Comparison of ENCODE assay signal across 8 cellular contexts in genomic region chr1:223748773-223749733, GRCh38. TPM values are rescaled to one million over a fixed set of nuclear protein-coding genes. Genes with fewer than 3 reads are reported as not detected.
DNase-seq lines count a peak whose midpoint lies in the region; ATAC-seq and TF ChIP-seq lines count a peak whose summit lies in the region.

No MANE protein-coding gene starts in this region.

- H3K27ac Mint-ChIP-seq in Calu3 (ENCODE audit: unreplicated experiment) (peak overlapping the region; percentile 48), endodermal cell (no peak overlapping the region)
- H3K27ac Mint-ChIP-seq in activated CD8-positive, alpha-beta memory T cell treated with anti-CD3 and anti-CD28 coated beads, Interleukin-2, amount 10 ng/mL, durations not matched to agents 7 days and 5 days, result peak overlapping the region; percentile 78

- no TSS peak for BruUV-seq in Calu3 (replicated peaks; lab: Mats Ljungman, UMichigan)

- H3K36me3 Mint-ChIP-seq in Calu3 (ENCODE audit: insufficient read depth, unreplicated experiment), result peaks cover 84% of the 10 kb centered on the region
- peaks cover 65% of the 10 kb centered on the region for H3K36me3 Mint-ChIP-seq in activated CD8-positive, alpha-beta memory T cell treated with anti-CD3 and anti-CD28 coated beads, Interleukin-2, amount 10 ng/mL, durations not matched to agents 7 days and 5 days
- H3K36me3 Mint-ChIP-seq in endodermal cell (ENCODE audit: low read depth), result peaks cover 45% of the 10 kb centered on the region

- peak; percentile 90 for TF ChIP-seq CTCF in Calu3 (IDR thresholded peaks at IDR 0.05; ENCODE audit: unreplicated experiment)
- TF ChIP-seq CTCF in NB4 (IDR thresholded peaks at IDR 0.05; ENCODE audit: low read depth, low read length), result peak; percentile 88
- TF ChIP-seq CTCF in endodermal cell (conservative IDR thresholded peaks at IDR 0.05), result peak; percentile 99

- CTCF ChIA-PET in Calu3 (lab: Charles Lee), result interaction anchor here (0.7 to 1.2 kb wide), 5 partner anchors 28 to 48 kb away, joined by 3 to 6 read pairs (median 4); no protein-coding TSS in a partner anchor
- CTCF ChIA-PET in activated CD8-positive, alpha-beta memory T cell treated with anti-CD3 and anti-CD28 coated beads, Interleukin-2, amount 10 ng/mL, durations not matched to agents 7 days and 5 days (lab: Charles Lee), result interaction anchor here (0.7 to 7.9 kb wide), 25 partner anchors 8 to 244 kb away, joined by 3 to 76 read pairs (median 8); partner anchors contain the start of gene CAPN2

- peaks cover 7% of the 10 kb centered on the region for H3K27me3 ChIP-seq in endodermal cell (ENCODE audit: control insufficient read depth, insufficient read depth, low read length, poor library complexity, severe bottlenecking)

- peaks cover 5% of the 10 kb centered on the region for H3K4me1 ChIP-seq in endodermal cell (ENCODE audit: control insufficient read depth, insufficient read depth, low read length)

- H3K4me3 Mint-ChIP-seq in Calu3 (ENCODE audit: low read depth, unreplicated experiment), result no peak overlapping the region
- peak overlapping the region; percentile 57 for H3K4me3 Mint-ChIP-seq in activated CD8-positive, alpha-beta memory T cell treated with anti-CD3 and anti-CD28 coated beads, Interleukin-2, amount 10 ng/mL, durations not matched to agents 7 days and 5 days
- peak overlapping the region; percentile 67 for H3K4me3 Mint-ChIP-seq in endodermal cell

- peak overlapping the region; percentile 36 for H3K4me3 ChIP-seq in NB4 (ENCODE audit: low read depth, low read length)
- H3K4me3 ChIP-seq in endodermal cell (ENCODE audit: low read length), result peak overlapping the region; percentile 69

- H3K9me3 ChIP-seq in endodermal cell (ENCODE audit: control insufficient read depth, low read length), result no peaks in the 10 kb centered on the region

- 22 to 43% methylated on average over 27 to 61 of the region's 61 CpGs for WGBS in endodermal cell (ENCODE audit: insufficient coverage in 1 of 2, insufficient read length in 1 of 2), 2 experiments

- H3K27ac ChIP-seq in endodermal cell (ENCODE audit: low read depth, low read length), result no peak overlapping the region

- peaks cover 64% of the 10 kb centered on the region for H3K36me3 ChIP-seq in endodermal cell (ENCODE audit: control insufficient read depth, insufficient read depth, low read length)

- H3K27me3 Mint-ChIP-seq in Calu3 (ENCODE audit: unreplicated experiment) (no peaks in the 10 kb centered on the region), endodermal cell (ENCODE audit: insufficient read depth) (peaks cover 27% of the 10 kb centered on the region)
- no peaks in the 10 kb centered on the region for H3K27me3 Mint-ChIP-seq in activated CD8-positive, alpha-beta memory T cell treated with anti-CD3 and anti-CD28 coated beads, Interleukin-2, amount 10 ng/mL, durations not matched to agents 7 days and 5 days

- peak; percentile 71 for ATAC-seq in GM21717 (IDR thresholded peaks at IDR 0.05; ENCODE audit: unreplicated experiment)
- ATAC-seq in activated CD8-positive, alpha-beta memory T cell treated with anti-CD3 and anti-CD28 coated beads, Interleukin-2, amount 10 ng/mL, durations not matched to agents 7 days and 5 days, result peak; percentile 75
- ATAC-seq in GM18520 (IDR thresholded peaks at IDR 0.05; ENCODE audit: unreplicated experiment), result no peak

- intact Hi-C loops in Calu3 (cut with micrococcal nuclease; ENCODE audit: unreplicated experiment), result loop anchor here (2.0 kb wide), 1 partner anchor 50 kb away; no protein-coding TSS in a partner anchor

- no peak for TF ChIP-seq POLR2A in NB4 (IDR thresholded peaks at IDR 0.05; ENCODE audit: extremely low read depth, insufficient read length)

- H3K4me1 Mint-ChIP-seq in Calu3 (ENCODE audit: low read depth, unreplicated experiment) (no peaks in the 10 kb centered on the region), endodermal cell (peaks cover 10% of the 10 kb centered on the region)
- H3K4me1 Mint-ChIP-seq in activated CD8-positive, alpha-beta memory T cell treated with anti-CD3 and anti-CD28 coated beads, Interleukin-2, amount 10 ng/mL, durations not matched to agents 7 days and 5 days, result peaks cover 30% of the 10 kb centered on the region

- H3K9me3 Mint-ChIP-seq in Calu3 (ENCODE audit: low read depth, unreplicated experiment) (no peaks in the 10 kb centered on the region), endodermal cell (no peaks in the 10 kb centered on the region)
- H3K9me3 Mint-ChIP-seq in activated CD8-positive, alpha-beta memory T cell treated with anti-CD3 and anti-CD28 coated beads, Interleukin-2, amount 10 ng/mL, durations not matched to agents 7 days and 5 days (ENCODE audit: low read depth), result no peaks in the 10 kb centered on the region

- DNase-seq in Calu3, result peak; percentile 44
- peak; percentile 62 for DNase-seq in NB4 (ENCODE audit: low read depth)
- peak; percentile 67 for DNase-seq in activated CD8-positive, alpha-beta memory T cell treated with anti-CD3 and anti-CD28 coated beads, Interleukin-2, amount 10 ng/mL, durations not matched to agents 7 days and 5 days
- DNase-seq in endodermal cell, result peak; percentile 85
- peak; percentile 91 for DNase-seq in mesenteric fat pad (ENCODE audit: low spot score)
- peak; percentile 35 for DNase-seq in stimulated activated CD8-positive, alpha-beta memory T cell treated with anti-CD3 and anti-CD28 coated beads, Interleukin-15, amount 100 ng/mL, for 1 hour (ENCODE audit: low read depth)

- H3K9ac ChIP-seq in endodermal cell (ENCODE audit: extremely low read depth, low read length, poor library complexity, severe bottlenecking), result no peak overlapping the region

RNA-seq across cellular contexts. Expression of gene CAPN2, which starts 36.7 kb away (rescaled TPM):
- total RNA-seq in Calu3 (2022), result 250 and 266 TPM in 2 replicates
- total RNA-seq in activated CD8-positive, alpha-beta memory T cell treated with anti-CD3 and anti-CD28 coated beads, Interleukin-2, amount 10 ng/mL, durations not matched to agents 7 days and 5 days, result 100 to 1,000 TPM; 183 to 255 TPM
- 10 to 100 TPM; 49.2 to 49.7 TPM for total RNA-seq in endodermal cell
- polyA plus RNA-seq in endodermal cell (2013, experiment 1 of 2), result 71.5 TPM
- polyA plus RNA-seq in endodermal cell (2013, experiment 2 of 2), result 75.9 TPM
- 190 TPM for total RNA-seq in mesenteric fat pad

Comparison
In these comparisons a context has a peak if more than half of its experiments do, and no peak if none do; other contexts are left out.
1. DNase-seq: peak in every context shown above with its lines; median percentile 91 in mesenteric fat pad; 85 in endodermal cell; 67 in activated CD8-positive, alpha-beta memory T cell treated with anti-CD3 and anti-CD28 coated beads, Interleukin-2, amount 10 ng/mL, durations not matched to agents 7 days and 5 days; 62 in NB4; 44 in Calu3; 35 in stimulated activated CD8-positive, alpha-beta memory T cell treated with anti-CD3 and anti-CD28 coated beads, Interleukin-15, amount 100 ng/mL, for 1 hour.